In the genomic region with DNA sequence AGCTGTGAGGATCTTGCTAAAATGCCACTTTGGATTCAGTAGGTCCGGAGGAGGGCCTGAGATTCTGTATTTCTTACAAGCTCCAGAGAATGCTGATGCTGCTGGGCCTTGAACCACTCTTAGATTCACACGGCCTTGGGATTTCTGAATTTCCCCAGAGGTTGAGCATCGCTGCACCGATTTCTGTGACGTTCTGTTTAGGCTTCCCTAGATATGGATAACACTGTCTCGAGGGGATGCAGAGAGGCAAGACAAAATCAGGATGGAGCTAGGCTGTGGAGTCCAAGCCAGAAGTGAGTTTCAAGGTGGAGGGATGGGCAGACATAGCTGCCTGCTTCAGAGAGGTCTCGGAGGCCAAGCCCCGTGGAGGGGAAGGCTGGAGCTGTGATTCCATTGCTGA, we compare ENCODE assay signal across 25 cellular contexts.
"Had no signal": no experiment of that assay in that cellular context is flagged by ENCODE, and none has a peak within 500 bp of the region (broad histone marks: within the 10 kb centered on the region; RNA-seq: fewer than 3 reads in every experiment).

No MANE protein-coding gene starts in this region.

- H3K4me3 Mint-ChIP-seq: dendritic cell treated with granulocyte-macrophage colony-stimulating factor and Interleukin-4, amounts not matched to agents 40 ng/mL and 50 ng/mL, for 4 days; effector memory CD8-positive, alpha-beta T cell; endodermal cell had no signal

- H3K27me3 ChIP-seq: colonic mucosa, esophagus squamous epithelium, gastrocnemius medialis, heart right ventricle, left lung had no signal

- H3K4me1 ChIP-seq: colonic mucosa, esophagus squamous epithelium, gastrocnemius medialis, heart right ventricle, left lung, lower lobe of right lung had no signal

- FAIRE-seq: endometrium, keratinocyte had no signal

- H3K4me3 ChIP-seq: colonic mucosa, esophagus squamous epithelium, gastrocnemius medialis, heart right ventricle, left lung, lower lobe of right lung had no signal

- H3K27ac ChIP-seq: colonic mucosa, epithelial cell of prostate, esophagus squamous epithelium, gastrocnemius medialis, heart right ventricle, left lung, lower lobe of right lung had no signal

- H3K9me3 Mint-ChIP-seq: dendritic cell treated with granulocyte-macrophage colony-stimulating factor and Interleukin-4, amounts not matched to agents 40 ng/mL and 50 ng/mL, for 4 days had no signal

- DNase-seq: colonic mucosa; cortex of kidney; effector CD8-positive, alpha-beta T cell; effector memory CD8-positive, alpha-beta T cell; endodermal cell; erythroblast; esophagus squamous epithelium; foreskin fibroblast; foreskin melanocyte; gastrocnemius medialis; glutamatergic neuron; head of caudate nucleus; heart right ventricle; hippocampal formation; left cardiac atrium; left lung; left ventricle myocardium superior; lower lobe of right lung; mesendoderm; midbrain had no signal

- H3K9me3 ChIP-seq: colonic mucosa, esophagus squamous epithelium, gastrocnemius medialis, left lung, lower lobe of right lung had no signal

- ATAC-seq: effector memory CD8-positive, alpha-beta T cell; esophagus mucosa; gastrocnemius medialis; heart right ventricle; left cardiac atrium; left lung; left ventricle myocardium superior; lower lobe of right lung had no signal

- H3K27me3 Mint-ChIP-seq: dendritic cell treated with granulocyte-macrophage colony-stimulating factor and Interleukin-4, amounts not matched to agents 40 ng/mL and 50 ng/mL, for 4 days had no signal

- H3K36me3 ChIP-seq: colonic mucosa, esophagus squamous epithelium, gastrocnemius medialis, heart right ventricle, left lung, lower lobe of right lung had no signal

- H3K27ac Mint-ChIP-seq: dendritic cell treated with granulocyte-macrophage colony-stimulating factor and Interleukin-4, amounts not matched to agents 40 ng/mL and 50 ng/mL, for 4 days; effector memory CD8-positive, alpha-beta T cell; endodermal cell had no signal
